9 cellular contexts compared by ENCODE assay signal in genomic region chr15:76163429-76164020, GRCh38.
DNase-seq lines count a peak whose midpoint lies in the region; ATAC-seq and TF ChIP-seq lines count a peak whose summit lies in the region.
"Had no signal": no experiment of that assay in that cellular context is flagged by ENCODE, and none has a peak within 500 bp of the region (broad histone marks: within the 10 kb centered on the region; RNA-seq: fewer than 3 reads in every experiment).

No MANE protein-coding gene starts in this region.

- peaks cover 8% of the 10 kb centered on the region for H3K4me1 Mint-ChIP-seq in neural crest cell

- peak overlapping the region; percentile 69 for H3K27ac ChIP-seq in C4-2B
- H3K27ac ChIP-seq: SK-N-MC had no signal

- TF ChIP-seq CTCF in C4-2B (conservative IDR thresholded peaks at IDR 0.05), result no peak
- no peak for TF ChIP-seq CTCF in neural crest cell (conservative IDR thresholded peaks at IDR 0.05)
- no peak for TF ChIP-seq CTCF in GM13977 (IDR thresholded peaks at IDR 0.05; ENCODE audit: extremely low read depth, insufficient read depth, missing control alignments)

- H3K36me3 Mint-ChIP-seq in neural crest cell (ENCODE audit: low read depth), result no peaks in the 10 kb centered on the region

- H3K9me3 Mint-ChIP-seq in neural crest cell, result no peaks in the 10 kb centered on the region

- H3K27ac Mint-ChIP-seq in neural crest cell (ENCODE audit: unreplicated experiment), result peak overlapping the region; percentile 44

- ATAC-seq in GM19455 (IDR thresholded peaks at IDR 0.05; ENCODE audit: unreplicated experiment) (no peak), HG02884 (IDR thresholded peaks at IDR 0.05; ENCODE audit: unreplicated experiment) (no peak)

- no peak overlapping the region for H3K4me3 Mint-ChIP-seq in neural crest cell

- DNase-seq in NOMO-1 (lab: John Stamatoyannopoulos, UW; ENCODE audit: unreplicated experiment in 2 of 2) (peak; percentile 50 to 54), fibroblast of the conjunctiva (ENCODE audit: low read depth) (peak; percentile 76), neural crest cell (ENCODE audit: low read depth, low spot score) (no peak), GM13977 (ENCODE audit: low spot score) (no peak), NCI-H1930 (lab: John Stamatoyannopoulos, UW) (no peak)

- no peaks in the 10 kb centered on the region for H3K27me3 Mint-ChIP-seq in neural crest cell (ENCODE audit: low read depth)

- in situ Hi-C loops in GM13977 (cut with MboI; ENCODE audit: low pct_unique_long_range_greater_than_20kb, low sequenced_read_pairs, unreplicated experiment), result no loop called here

Comparison
In these comparisons a context has a peak if more than half of its experiments do, and no peak if none do; other contexts are left out.
1. DNase-seq: peak in NOMO-1 (2 of 2) and fibroblast of the conjunctiva (single experiment); none in neural crest cell (single experiment), GM13977 (single experiment) and NCI-H1930 (0 of 2).